ENCODE assay signal across 9 cellular contexts in the genomic region with DNA sequence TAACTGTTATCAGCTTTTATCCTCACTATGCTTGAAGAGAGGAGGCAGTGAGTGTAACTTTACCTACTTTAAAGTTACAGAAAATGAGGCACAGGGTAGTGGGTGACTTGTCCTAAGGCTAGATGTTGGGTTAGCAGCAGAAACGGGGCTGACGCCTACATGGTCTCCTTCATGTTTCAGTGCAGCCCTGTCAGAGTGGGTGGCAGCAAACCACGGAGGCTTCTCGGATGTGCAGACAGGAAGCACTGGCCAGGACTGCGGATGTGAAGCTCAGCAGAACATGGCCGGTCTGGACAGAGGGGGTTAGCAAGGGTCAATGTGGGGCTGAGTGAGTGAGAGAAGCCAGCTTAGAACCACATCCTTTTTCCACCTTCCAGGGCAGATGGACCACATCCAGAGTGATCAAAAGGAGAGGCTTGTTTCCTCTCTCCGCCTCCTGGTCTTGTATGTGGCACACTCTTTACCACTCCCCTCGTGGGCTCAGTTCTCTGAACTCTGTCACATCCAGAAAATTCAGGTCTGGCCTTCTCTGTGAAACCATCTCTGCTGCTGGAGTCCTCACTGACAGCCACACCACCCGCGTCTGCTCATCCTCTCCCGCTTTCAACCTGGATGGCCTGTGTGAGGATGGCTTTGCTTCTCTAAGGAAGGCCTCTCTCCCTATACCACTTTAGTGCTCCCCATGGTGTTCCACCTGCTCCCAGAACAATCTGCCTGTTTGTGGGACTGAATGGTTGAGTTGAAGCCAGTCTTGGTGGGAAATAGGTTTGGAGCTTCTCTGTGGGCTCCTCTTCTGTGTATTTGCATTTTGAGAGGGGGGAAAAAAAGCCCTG. TPM values are rescaled to one million over a fixed set of nuclear protein-coding genes. Genes with fewer than 3 reads are reported as not detected.
DNase-seq lines count a peak whose midpoint lies in the region; ATAC-seq, FAIRE-seq and TF ChIP-seq lines count a peak whose summit lies in the region.
"Had no signal": no experiment of that assay in that cellular context is flagged by ENCODE, and none has a peak within 500 bp of the region (broad histone marks: within the 10 kb centered on the region; RNA-seq: fewer than 3 reads in every experiment).

No MANE protein-coding gene starts in this region.

- in situ Hi-C loops in HepG2 (cut with HindIII; ENCODE audit: extremely low pct_ligation_motif_present, low pct_unique_long_range_greater_than_20kb) = no loop called here

- CTCF ChIA-PET in HepG2 (lab: Yijun Ruan, JAX; ENCODE audit: low intra/inter-chr PET ratio, low total read pairs) = no interaction called here

- no peaks in the 10 kb centered on the region for H3K27me3 Mint-ChIP-seq in T-helper 17 cell

- H3K36me3 ChIP-seq in HepG2 (replicated peaks in 1 of 2; ENCODE audit: control insufficient read depth in 1 of 2, insufficient read depth in 2 of 2, low read length in 2 of 2) = no peaks in the 10 kb centered on the region; a peak in 1 of 5 replicates

- no peaks in the 10 kb centered on the region for H3K36me3 Mint-ChIP-seq in T-helper 17 cell (ENCODE audit: low read depth)

- no peak for TF ChIP-seq CTCF in HepG2 (CRISPR knock-in tag; IDR thresholded peaks at IDR 0.05)

- peak overlapping the region; percentile 94 for H3K27ac Mint-ChIP-seq in T-helper 17 cell

- no peaks in the 10 kb centered on the region for H3K27me3 ChIP-seq in HepG2 (ENCODE audit: control insufficient read depth in 1 of 2, insufficient read depth in 2 of 2, low read length in 2 of 2)

- H2AFZ ChIP-seq in HepG2 (ENCODE audit: low read length) = no peak overlapping the region

- POLR2A ChIA-PET in HepG2 (lab: Yijun Ruan, JAX) = no interaction called here

- H3K4me3 ChIP-seq in HepG2 (replicated peaks in 1 of 3; ENCODE audit: insufficient read depth in 1 of 3, low read depth in 2 of 3, low read length in 3 of 3) = no peak overlapping the region

- no TSS peak for BruUV-seq in HepG2 (replicated peaks; lab: Mats Ljungman, UMichigan)

- no peak overlapping the region for H3K9ac ChIP-seq in HepG2 (ENCODE audit: insufficient read depth, low read depth, low read length)

- no peaks in the 10 kb centered on the region for H4K20me1 ChIP-seq in HepG2 (ENCODE audit: insufficient read depth, low read length)

- FAIRE-seq in HepG2 (lab: Jason Lieb, UNC) = no peak

- 85% methylated on average over 10 of the region's 11 CpGs for WGBS in HepG2 (ENCODE audit: low lambda C conversion rate)

- TF ChIP-seq RAD21 in HepG2 (CRISPR knock-in tag; IDR thresholded peaks at IDR 0.05) = no peak

- DNase-seq in T-helper 17 cell (peak; percentile 33 to 50 (median 36)), amniotic epithelial cell (ENCODE audit: low read depth) (peak; percentile 34), HepG2 (ENCODE audit: low spot score) (no peak), DMS153 treated with DMSO at 0.1 percent for 48 hours (lab: John Stamatoyannopoulos, UW; ENCODE audit: unreplicated experiment) (no peak), RPMI8226 (no peak)
- DNase-seq in stimulated activated CD8-positive, alpha-beta memory T cell treated with anti-CD3 and anti-CD28 coated beads, Interleukin-15, amount 100 ng/mL, for 48 hours (ENCODE audit: low read depth in 2 of 2) = peak; percentile 76 to 77

- peak overlapping the region; percentile 85 for H3K4me3 Mint-ChIP-seq in T-helper 17 cell

- TF ChIP-seq POLR2A in HepG2 (IDR thresholded peaks at IDR 0.05; ENCODE audit: insufficient read depth in 1 of 2, low read depth in 2 of 2, low read length in 2 of 2) = no peak

- no peaks in the 10 kb centered on the region for H3K9me3 ChIP-seq in T-helper 17 cell (ENCODE audit: control insufficient read depth, low read length, poor library complexity, severe bottlenecking)
- no peaks in the 10 kb centered on the region for H3K9me3 ChIP-seq in HepG2 (ENCODE audit: low read length)

- peaks cover 35% of the 10 kb centered on the region for H3K4me1 ChIP-seq in HepG2 (ENCODE audit: insufficient read depth, low read length)

- intact Hi-C loops in HepG2 (cut with micrococcal nuclease; ENCODE audit: unreplicated experiment) = no loop called here

- TF ChIP-seq EP300 in HepG2 (IDR thresholded peaks at IDR 0.05; ENCODE audit: low read depth in 2 of 2, low read length in 2 of 2) (no peak), HepG2 (CRISPR knock-in tag; IDR thresholded peaks at IDR 0.05; ENCODE audit: borderline replicate concordance) (no peak)

- no peak overlapping the region for H3K4me2 ChIP-seq in HepG2 (ENCODE audit: low read depth, low read length)

- peaks cover 20% of the 10 kb centered on the region for H3K79me2 ChIP-seq in HepG2 (ENCODE audit: insufficient read depth, low read length)

- ATAC-seq in GM18517 (IDR thresholded peaks at IDR 0.05; ENCODE audit: unreplicated experiment) (peak; percentile 79), HG02973 (IDR thresholded peaks at IDR 0.05; ENCODE audit: unreplicated experiment) (peak; percentile 72), T-helper 17 cell (peak; percentile 92), HepG2 (no peak; the same call in 2 of the 3 replicates)

- H3K27ac ChIP-seq in HepG2 (ENCODE audit: extremely low read length, insufficient read depth, low read length) = no peak overlapping the region

- peaks cover 64% of the 10 kb centered on the region for H3K4me1 Mint-ChIP-seq in T-helper 17 cell

TF ChIP-seq in HepG2, 621 proteins besides CTCF, POLR2A, EP300 and RAD21:
- peak; percentile 51; the same call in 1 of the 2 replicates for TF ChIP-seq ZNF263 (CRISPR knock-in tag; IDR thresholded peaks at IDR 0.05)
- TF ChIP-seq, protein P1, sequence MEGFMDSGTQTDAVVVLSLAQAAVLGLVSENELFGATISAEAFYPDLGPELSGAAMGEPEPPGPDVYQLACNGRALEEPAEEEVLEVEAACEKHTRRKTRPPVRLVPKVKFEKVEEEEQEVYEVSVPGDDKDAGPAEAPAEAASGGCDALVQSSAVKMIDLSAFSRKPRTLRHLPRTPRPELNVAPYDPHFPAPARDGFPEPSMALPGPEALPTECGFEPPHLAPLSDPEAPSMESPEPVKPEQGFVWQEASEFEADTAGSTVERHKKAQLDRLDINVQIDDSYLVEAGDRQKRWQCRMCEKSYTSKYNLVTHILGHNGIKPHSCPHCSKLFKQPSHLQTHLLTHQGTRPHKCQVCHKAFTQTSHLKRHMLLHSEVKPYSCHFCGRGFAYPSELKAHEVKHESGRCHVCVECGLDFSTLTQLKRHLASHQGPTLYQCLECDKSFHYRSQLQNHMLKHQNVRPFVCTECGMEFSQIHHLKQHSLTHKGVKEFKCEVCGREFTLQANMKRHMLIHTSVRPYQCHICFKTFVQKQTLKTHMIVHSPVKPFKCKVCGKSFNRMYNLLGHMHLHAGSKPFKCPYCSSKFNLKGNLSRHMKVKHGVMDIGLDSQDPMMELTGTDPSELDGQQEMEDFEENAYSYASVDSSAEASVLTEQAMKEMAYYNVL (CRISPR knock-in tag; IDR thresholded peaks at IDR 0.05; ENCODE audit: borderline replicate concordance) = no peak
TF ChIP-seq in HepG2: peak in this region for 1.

RNA-seq across cellular contexts. Expression of gene SUSD6, which starts 14.1 kb away (rescaled TPM):
- total RNA-seq in T-helper 17 cell = 100 to 1,000 TPM in 1 of 2 donors, 10 to 100 TPM in 1; 94.7 to 101 TPM
- 4.8 and 7.2 TPM in 2 replicates for total RNA-seq in HepG2 (2016; rRNA removed; fragmentation: Illumina TruSeq; extraction: Trizol)
- total RNA-seq in HepG2 (2016; cell fraction: cytosol; rRNA removed; fragmentation: Illumina TruSeq; extraction: Trizol; ENCODE audit: low read depth) = 0.53 and 0.71 TPM in 2 replicates
- total RNA-seq in HepG2 (2016; cell fraction: insoluble cytoplasmic fraction; rRNA removed; fragmentation: Illumina TruSeq; extraction: Trizol) = 3.7 and 7.0 TPM in 2 replicates
- total RNA-seq in HepG2 (2016; cell fraction: membrane; rRNA removed; fragmentation: Illumina TruSeq; extraction: Trizol) = 2.4 and 2.6 TPM in 2 replicates
- 11.6 and 12.8 TPM in 2 replicates for total RNA-seq in HepG2 (2016; cell fraction: nucleus; rRNA removed; fragmentation: Illumina TruSeq; extraction: Trizol)
- 7.4 and 9.4 TPM in 2 replicates for polyA plus RNA-seq in HepG2 (2011; rRNA removed)
- polyA plus RNA-seq in HepG2 (2011; cell fraction: cytosol; rRNA removed) = 3.9 and 4.6 TPM in 2 replicates
- polyA plus RNA-seq in HepG2 (2011; cell fraction: nucleus; rRNA removed) = 17.5 and 19.4 TPM in 2 replicates
- 5.8 and 6.9 TPM in 2 replicates for polyA plus RNA-seq in HepG2 (2012)
- 0.43 and 0.46 TPM in 2 replicates for polyA plus RNA-seq in HepG2 (2016; cell fraction: cytosol; fragmentation: Illumina TruSeq; extraction: Trizol; ENCODE audit: low read depth)
- polyA plus RNA-seq in HepG2 (2016; cell fraction: insoluble cytoplasmic fraction; fragmentation: Illumina TruSeq; extraction: Trizol; ENCODE audit: low read depth) = 3.1 and 3.3 TPM in 2 replicates
- polyA plus RNA-seq in HepG2 (2016; cell fraction: membrane; fragmentation: Illumina TruSeq; extraction: Trizol; ENCODE audit: low read depth) = 0.96 and 1.2 TPM in 2 replicates
- 14.7 and 15.5 TPM in 2 replicates for polyA plus RNA-seq in HepG2 (2016; cell fraction: nucleus; fragmentation: Illumina TruSeq; extraction: Trizol; ENCODE audit: insufficient read depth, low read depth)
- polyA minus RNA-seq in HepG2 (2011; rRNA and poly(A)+ RNA removed; ENCODE audit: low replicate concordance) = 7.6 and 16.1 TPM in 2 replicates
- 5.3 and 6.9 TPM in 2 replicates for polyA minus RNA-seq in HepG2 (2011; cell fraction: cytosol; rRNA and poly(A)+ RNA removed)
- 12.5 and 13.1 TPM in 2 replicates for polyA minus RNA-seq in HepG2 (2011; cell fraction: nucleus; rRNA and poly(A)+ RNA removed)

RNA-seq across cellular contexts. Expression of gene CCDC177, which starts 50.8 kb away (rescaled TPM):
- total RNA-seq in T-helper 17 cell (not detected), HepG2 (2016; rRNA removed; fragmentation: Illumina TruSeq; extraction: Trizol) (not detected in 2 replicates)
- not detected in 2 replicates for total RNA-seq in HepG2 (2016; cell fraction: cytosol; rRNA removed; fragmentation: Illumina TruSeq; extraction: Trizol; ENCODE audit: low read depth)
- total RNA-seq in HepG2 (2016; cell fraction: insoluble cytoplasmic fraction; rRNA removed; fragmentation: Illumina TruSeq; extraction: Trizol) = not detected in 2 replicates
- total RNA-seq in HepG2 (2016; cell fraction: membrane; rRNA removed; fragmentation: Illumina TruSeq; extraction: Trizol) = not detected in 2 replicates
- total RNA-seq in HepG2 (2016; cell fraction: nucleus; rRNA removed; fragmentation: Illumina TruSeq; extraction: Trizol) = not detected in 2 replicates
- not detected in 2 replicates for polyA plus RNA-seq in HepG2 (2011; rRNA removed)
- polyA plus RNA-seq in HepG2 (2011; cell fraction: cytosol; rRNA removed) = not detected in 2 replicates
- polyA plus RNA-seq in HepG2 (2011; cell fraction: nucleus; rRNA removed) = not detected in 2 replicates
- polyA plus RNA-seq in HepG2 (2012) = not detected in 2 replicates
- polyA plus RNA-seq in HepG2 (2016; cell fraction: cytosol; fragmentation: Illumina TruSeq; extraction: Trizol; ENCODE audit: low read depth) = not detected in 2 replicates
- polyA plus RNA-seq in HepG2 (2016; cell fraction: insoluble cytoplasmic fraction; fragmentation: Illumina TruSeq; extraction: Trizol; ENCODE audit: low read depth) = not detected in 2 replicates
- polyA plus RNA-seq in HepG2 (2016; cell fraction: membrane; fragmentation: Illumina TruSeq; extraction: Trizol; ENCODE audit: low read depth) = not detected in 2 replicates
- polyA plus RNA-seq in HepG2 (2016; cell fraction: nucleus; fragmentation: Illumina TruSeq; extraction: Trizol; ENCODE audit: insufficient read depth, low read depth) = not detected in 2 replicates
- 0.33 TPM in 1 of 2 replicates, not detected in the other for polyA minus RNA-seq in HepG2 (2011; rRNA and poly(A)+ RNA removed; ENCODE audit: low replicate concordance)
- not detected in 2 replicates for polyA minus RNA-seq in HepG2 (2011; cell fraction: cytosol; rRNA and poly(A)+ RNA removed)
- polyA minus RNA-seq in HepG2 (2011; cell fraction: nucleus; rRNA and poly(A)+ RNA removed) = not detected in 2 replicates
- polyA plus RNA-seq: urinary bladder had no signal

Comparison
In these comparisons a context has a peak if more than half of its experiments do, and no peak if none do; other contexts are left out.
1. DNase-seq: peak in T-helper 17 cell (3 of 3), amniotic epithelial cell (single experiment) and stimulated activated CD8-positive, alpha-beta memory T cell treated with anti-CD3 and anti-CD28 coated beads, Interleukin-15, amount 100 ng/mL, for 48 hours (2 of 2); none in HepG2 (single experiment), DMS153 treated with DMSO at 0.1 percent for 48 hours (single experiment) and RPMI8226 (single experiment).
2. RNA of gene SUSD6, which starts 14.1 kb away (total RNA-seq): 94.7 to 101 TPM in T-helper 17 cell; 0.53 to 12.8 TPM in HepG2; every median in the first group is over 4 times any median in the second.